In the genomic region with DNA sequence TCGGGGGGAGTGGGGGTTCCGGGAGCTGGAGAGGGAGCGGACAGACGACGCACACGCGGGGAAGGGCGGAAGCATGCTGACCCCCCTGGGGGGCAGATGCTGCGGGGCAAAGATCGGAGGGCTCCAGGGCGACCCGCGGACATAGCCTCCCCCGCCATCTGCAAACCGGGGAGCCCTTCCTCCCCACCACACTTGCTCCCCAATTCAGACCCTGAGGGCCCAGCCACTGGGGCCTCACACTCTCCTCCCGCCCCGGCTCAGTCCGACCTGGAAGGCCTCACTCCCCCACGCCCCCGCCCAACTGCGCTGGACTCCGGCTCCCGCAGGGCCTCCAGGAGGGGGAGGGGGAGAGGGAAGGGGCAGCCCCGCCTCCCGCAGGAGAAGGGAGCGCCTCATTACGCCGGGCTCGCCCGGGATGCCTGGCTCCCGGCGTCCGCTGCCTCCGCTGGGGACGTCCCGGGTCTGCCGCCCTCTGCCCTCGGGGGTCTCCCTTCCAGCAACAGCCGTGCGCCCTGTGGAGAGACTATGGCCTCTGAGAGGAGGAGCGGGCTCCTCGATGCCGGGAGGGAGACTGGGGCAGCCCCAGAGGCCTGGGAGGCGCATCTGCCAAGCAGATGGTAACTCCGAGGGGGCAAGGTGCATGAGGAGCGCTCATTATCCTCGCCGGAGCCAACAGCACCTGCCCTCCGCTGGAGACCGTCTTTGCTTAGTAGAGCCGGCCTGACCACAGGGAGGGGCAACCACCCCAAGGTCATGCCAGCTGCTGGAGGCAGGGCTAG, we compare ENCODE assay signal across 8 cellular contexts. TPM values are rescaled to one million over a fixed set of nuclear protein-coding genes. Genes with fewer than 3 reads are reported as not detected.
DNase-seq lines count a peak whose midpoint lies in the region; ATAC-seq and TF ChIP-seq lines count a peak whose summit lies in the region.

No MANE protein-coding gene starts in this region.

- H3K4me3 ChIP-seq in BE2C (ENCODE audit: low read depth, low read length) (peak overlapping the region; percentile 55), HUES64 (ENCODE audit: low read length) (peak overlapping the region; percentile 78), esophagus muscularis mucosa (peak overlapping the region; percentile 66 to 89 (median 74)), muscle layer of colon (ENCODE audit: low read depth in 1 of 2, low read length in 2 of 2) (peak overlapping the region; percentile 81 to 90), uterus (peak overlapping the region; percentile 66 to 79)

- no peaks in the 10 kb centered on the region for H3K4me1 ChIP-seq in BE2C
- H3K4me1 ChIP-seq in HUES64 (ENCODE audit: insufficient read depth, low read length): peaks cover 21% of the 10 kb centered on the region
- peaks cover 17 to 52% (median 47%) of the 10 kb centered on the region in 4 donors for H3K4me1 ChIP-seq in esophagus muscularis mucosa
- H3K4me1 ChIP-seq in muscle layer of colon (ENCODE audit: insufficient read depth, low read length): no peaks in the 10 kb centered on the region
- H3K4me1 ChIP-seq in uterus: peaks cover 3 to 11% of the 10 kb centered on the region in 2 donors

- H3K9ac ChIP-seq in HUES64 (ENCODE audit: low read depth, low read length) (peak overlapping the region; percentile 69), muscle layer of colon (ENCODE audit: low read length) (peak overlapping the region; percentile 44)

- H3K27ac ChIP-seq in HUES64 (ENCODE audit: low read depth, low read length) (peak overlapping the region; percentile 30; the same call in 1 of the 2 replicates), esophagus muscularis mucosa (replicated peaks in 1 of 4) (peak overlapping the region; percentile 92 to 96 (median 94)), muscle layer of colon (ENCODE audit: low read depth, low read length) (peak overlapping the region; percentile 75), uterus (peak overlapping the region; percentile 80 to 89)

- no peak for TF ChIP-seq EP300 in esophagus muscularis mucosa (IDR thresholded peaks at IDR 0.05)

- DNase-seq in BE2C (peak; percentile 67), T1000 (lab: John Stamatoyannopoulos, UW) (peak; percentile 17), esophagus muscularis mucosa (ENCODE audit: extremely low spot score) (no peak), uterus (peak; percentile 85 to 86)

- H3K36me3 ChIP-seq in BE2C (no peaks in the 10 kb centered on the region), HUES64 (ENCODE audit: insufficient read depth, low read length) (no peaks in the 10 kb centered on the region), esophagus muscularis mucosa (no peaks in the 10 kb centered on the region), muscle layer of colon (ENCODE audit: insufficient read depth, low read length) (no peaks in the 10 kb centered on the region), uterus (no peaks in the 10 kb centered on the region)

- no peak for TF ChIP-seq CTCF in BE2C (IDR thresholded peaks at IDR 0.05; ENCODE audit: low read depth, low read length)
- TF ChIP-seq CTCF in esophagus muscularis mucosa (IDR thresholded peaks at IDR 0.05): no peak
- no peak for TF ChIP-seq CTCF in uterus (IDR thresholded peaks at IDR 0.05)

- TF ChIP-seq POLR2A in esophagus muscularis mucosa (IDR thresholded peaks at IDR 0.05; ENCODE audit: low read depth) (no peak), uterus (IDR thresholded peaks at IDR 0.05) (peak in 1 of 2 donors; percentile 18), GM18505 (IDR thresholded peaks at IDR 0.05; ENCODE audit: borderline replicate concordance, extremely low read depth, insufficient read depth, insufficient read length) (no peak)

- ATAC-seq in GM19035 (IDR thresholded peaks at IDR 0.05; ENCODE audit: unreplicated experiment) (no peak), GM18505 (IDR thresholded peaks at IDR 0.05; ENCODE audit: unreplicated experiment) (no peak)

- H3K27me3 ChIP-seq in BE2C (peaks cover 21% of the 10 kb centered on the region), HUES64 (ENCODE audit: insufficient read depth, low read length) (peaks cover 78% of the 10 kb centered on the region), esophagus muscularis mucosa (peaks cover 0 to 30% (median 2%) of the 10 kb centered on the region in 4 donors), muscle layer of colon (ENCODE audit: control insufficient read depth in 1 of 2, insufficient read depth in 2 of 2, low read length in 2 of 2) (peaks cover 0 to 9% of the 10 kb centered on the region in 2 donors), uterus (no peaks in the 10 kb centered on the region)

- intact Hi-C loops in esophagus muscularis mucosa (cut with DNase I): no loop called here
- intact Hi-C loops in uterus (cut with DNase I; ENCODE audit: low total_unique reads): no loop called here

- WGBS in HUES64: under 1% methylated on average over 49 of the region's 51 CpGs
- WGBS in esophagus muscularis mucosa: 30% methylated on average over 2 of the region's 51 CpGs

- H3K9me3 ChIP-seq in BE2C (no peaks in the 10 kb centered on the region), HUES64 (ENCODE audit: insufficient read depth, low read depth, low read length) (no peaks in the 10 kb centered on the region), esophagus muscularis mucosa (no peaks in the 10 kb centered on the region), muscle layer of colon (ENCODE audit: low read length) (no peaks in the 10 kb centered on the region), uterus (no peaks in the 10 kb centered on the region)

RNA-seq across cellular contexts. Expression of gene CAMK2N1, which starts 0.6 kb away (rescaled TPM):
- polyA plus RNA-seq in BE2C (2012; ENCODE audit: insufficient read depth, insufficient read length, low read depth): 50.6 TPM
- 6.3 TPM for polyA plus RNA-seq in HUES64 (2013, experiment 1 of 2)
- 11.6 TPM for polyA plus RNA-seq in HUES64 (2013, experiment 2 of 2)
- 10 to 100 TPM; 22.2 to 31.1 (median 25.6) TPM for total RNA-seq in esophagus muscularis mucosa
- 10 to 100 TPM; 12.6 to 37.3 (median 19.4) TPM for total RNA-seq in uterus

RNA-seq across cellular contexts. Expression of gene MUL1, which starts 21.3 kb away (rescaled TPM):
- polyA plus RNA-seq in BE2C (2012; ENCODE audit: insufficient read depth, insufficient read length, low read depth): 51.4 TPM
- 16.6 TPM for polyA plus RNA-seq in HUES64 (2013, experiment 1 of 2)
- 18.6 TPM for polyA plus RNA-seq in HUES64 (2013, experiment 2 of 2)
- total RNA-seq in esophagus muscularis mucosa (10 to 100 TPM; 24.5 to 71.3 (median 42.7) TPM), uterus (10 to 100 TPM; 14.1 to 35.9 (median 29.3) TPM)

Comparison
In these comparisons a context has a peak if more than half of its experiments do, and no peak if none do; other contexts are left out.
1. H3K27ac ChIP-seq: peak in every context shown above with its lines; median percentile 94 in esophagus muscularis mucosa; 84 in uterus; 75 in muscle layer of colon; 30 in HUES64.